Comparison of ENCODE assay signal across 20 cellular contexts in genomic region chr1:228279722-228280105, GRCh38.
"Had no signal": no experiment of that assay in that cellular context is flagged by ENCODE, and none has a peak within 500 bp of the region (broad histone marks: within the 10 kb centered on the region; RNA-seq: fewer than 3 reads in every experiment).

No MANE protein-coding gene starts in this region.

- H3K36me3 ChIP-seq: neutrophil had no signal

- H2AFZ ChIP-seq: parathyroid adenoma had no signal

- H3K79me2 ChIP-seq: parathyroid adenoma had no signal

- H3K36me3 Mint-ChIP-seq: activated CD8-positive, alpha-beta memory T cell treated with anti-CD3 and anti-CD28 coated beads, Interleukin-2, amount 10 ng/mL, durations not matched to agents 7 days and 5 days; activated naive CD4-positive, alpha-beta T cell treated with anti-CD3 and anti-CD28 coated beads, Interleukin-2, amount 50 U/mL, for 72 hours had no signal

- H3K9me3 ChIP-seq: body of pancreas, neutrophil, tibial artery had no signal

- H3K27ac Mint-ChIP-seq: activated CD8-positive, alpha-beta memory T cell treated with anti-CD3 and anti-CD28 coated beads, Interleukin-2, amount 10 ng/mL, durations not matched to agents 7 days and 5 days; activated naive CD4-positive, alpha-beta T cell treated with anti-CD3 and anti-CD28 coated beads, Interleukin-2, amount 50 U/mL, for 72 hours; naive B cell; stimulated activated naive B cell treated with anti-CD40 and anti-IgM and Interleukin-4, amounts not matched to agents 10 μg/mL and 1 μg/mL and 100 μg/mL, for 72 hours; T-cell had no signal

- ATAC-seq: activated CD8-positive, alpha-beta memory T cell treated with anti-CD3 and anti-CD28 coated beads, Interleukin-2, amount 10 ng/mL, durations not matched to agents 7 days and 5 days; activated naive CD4-positive, alpha-beta T cell treated with anti-CD3 and anti-CD28 coated beads, Interleukin-2, amount 50 U/mL, for 72 hours; body of pancreas; foreskin keratinocyte; stimulated activated naive B cell treated with anti-CD40 and anti-IgM and Interleukin-4, amounts not matched to agents 10 μg/mL and 1 μg/mL and 100 μg/mL, for 72 hours; T-cell had no signal

- H3K9ac ChIP-seq: parathyroid adenoma had no signal

- H3K9me3 Mint-ChIP-seq: activated naive CD4-positive, alpha-beta T cell treated with anti-CD3 and anti-CD28 coated beads, Interleukin-2, amount 50 U/mL, for 72 hours; naive B cell; stimulated activated naive B cell treated with anti-CD40 and anti-IgM and Interleukin-4, amounts not matched to agents 10 μg/mL and 1 μg/mL and 100 μg/mL, for 72 hours; T-cell had no signal

- H3K4me3 Mint-ChIP-seq: activated CD8-positive, alpha-beta memory T cell treated with anti-CD3 and anti-CD28 coated beads, Interleukin-2, amount 10 ng/mL, durations not matched to agents 7 days and 5 days; stimulated activated naive B cell treated with anti-CD40 and anti-IgM and Interleukin-4, amounts not matched to agents 10 μg/mL and 1 μg/mL and 100 μg/mL, for 72 hours; T-cell had no signal

- H3K27me3 Mint-ChIP-seq: activated CD8-positive, alpha-beta memory T cell treated with anti-CD3 and anti-CD28 coated beads, Interleukin-2, amount 10 ng/mL, durations not matched to agents 7 days and 5 days; naive B cell; stimulated activated naive B cell treated with anti-CD40 and anti-IgM and Interleukin-4, amounts not matched to agents 10 μg/mL and 1 μg/mL and 100 μg/mL, for 72 hours; T-cell had no signal

- H3K27ac ChIP-seq: body of pancreas, foreskin keratinocyte, neutrophil, parathyroid adenoma, tibial artery had no signal

- H3K4me3 ChIP-seq: body of pancreas, lung, tibial artery had no signal

- H3K27me3 ChIP-seq: body of pancreas, foreskin keratinocyte, tibial artery had no signal

- DNase-seq: activated CD4-positive, alpha-beta T cell treated with anti-CD3 and anti-CD28 coated beads, Interleukin-2, amount 50 U/mL, for 48 hours; activated gamma-delta T cell; amygdala; body of pancreas; central memory CD4-positive, alpha-beta T cell; cortex of kidney; effector CD8-positive, alpha-beta T cell; foreskin keratinocyte; glutamatergic neuron; naive B cell; stimulated activated CD4-positive, alpha-beta T cell treated with anti-CD3 and anti-CD28 coated beads, Interleukin-2, amount 100 ng/mL, for 48 hours; stimulated activated naive B cell treated with anti-CD40 and anti-IgM and Interleukin-4, amounts not matched to agents 10 μg/mL and 1 μg/mL and 100 μg/mL, for 72 hours; T1000; tibial artery had no signal

- H3K4me1 ChIP-seq: foreskin keratinocyte, parathyroid adenoma had no signal
